1 cellular context compared by ENCODE assay signal in genomic region chr6:34526992-34527728, GRCh38.
TF ChIP-seq lines count a peak whose summit lies in the region.

No MANE protein-coding gene starts in this region.

TF ChIP-seq in HepG2, 621 proteins besides CTCF, POLR2A, EP300 and RAD21 (continued from another document and continues in another):
- no peak; the same call in 1 of the 2 replicates for TF ChIP-seq SNAPC4 (CRISPR knock-in tag; IDR thresholded peaks at IDR 0.05)
- no peak for TF ChIP-seq AHDC1 (CRISPR knock-in tag; IDR thresholded peaks at IDR 0.05; ENCODE audit: borderline replicate concordance)
- TF ChIP-seq KMT2A (CRISPR knock-in tag; IDR thresholded peaks at IDR 0.05): peak; percentile 42; the same call in 1 of the 2 replicates
- no peak for TF ChIP-seq ZNF639 (CRISPR knock-in tag; conservative IDR thresholded peaks at IDR 0.05)
- no peak for TF ChIP-seq ZNF20 (CRISPR knock-in tag; IDR thresholded peaks at IDR 0.05)
- no peak for TF ChIP-seq ZNF883 (CRISPR knock-in tag; IDR thresholded peaks at IDR 0.05; ENCODE audit: not compliant biosample characterization)
- TF ChIP-seq REST (IDR thresholded peaks at IDR 0.05; ENCODE audit: borderline replicate concordance in 1 of 2, low read depth in 1 of 2, low read length in 2 of 2): no peak
- TF ChIP-seq HOMEZ (CRISPR knock-in tag; IDR thresholded peaks at IDR 0.05; ENCODE audit: low read depth): no peak
- TF ChIP-seq HNRNPK (IDR thresholded peaks at IDR 0.05; ENCODE audit: low read depth, low read length, poor library complexity, severe bottlenecking): peak; percentile 82
- TF ChIP-seq KLF9 (CRISPR knock-in tag; IDR thresholded peaks at IDR 0.05; ENCODE audit: low read depth): no peak
- TF ChIP-seq TEF (CRISPR knock-in tag; IDR thresholded peaks at IDR 0.05): no peak
- no peak for TF ChIP-seq ZNF253 (CRISPR knock-in tag; IDR thresholded peaks at IDR 0.05; ENCODE audit: borderline replicate concordance)
- no peak for TF ChIP-seq PPARG (CRISPR knock-in tag; conservative IDR thresholded peaks at IDR 0.05)
- TF ChIP-seq KDM5A (IDR thresholded peaks at IDR 0.05; ENCODE audit: borderline replicate concordance, low read length): no peak
- no peak for TF ChIP-seq ZNF816 (CRISPR knock-in tag; IDR thresholded peaks at IDR 0.05; ENCODE audit: borderline replicate concordance)
- no peak for TF ChIP-seq ZNF484 (CRISPR knock-in tag; IDR thresholded peaks at IDR 0.05; ENCODE audit: borderline replicate concordance, low read depth)
- TF ChIP-seq ZSCAN21 (CRISPR knock-in tag; IDR thresholded peaks at IDR 0.05; ENCODE audit: borderline replicate concordance): peak; percentile 72; the same call in 1 of the 2 replicates
- no peak for TF ChIP-seq ATAD3A (CRISPR knock-in tag; IDR thresholded peaks at IDR 0.05)
- TF ChIP-seq ZNF33A (CRISPR knock-in tag; IDR thresholded peaks at IDR 0.05; ENCODE audit: borderline replicate concordance): no peak
- TF ChIP-seq ZC3H4 (CRISPR knock-in tag; IDR thresholded peaks at IDR 0.05; ENCODE audit: borderline replicate concordance): no peak
- peak; percentile 70; the same call in 1 of the 2 replicates for TF ChIP-seq ZMYM4 (CRISPR knock-in tag; IDR thresholded peaks at IDR 0.05)
- TF ChIP-seq ZNF670 (CRISPR knock-in tag; IDR thresholded peaks at IDR 0.05; ENCODE audit: borderline replicate concordance): no peak
- TF ChIP-seq ZFP82 (CRISPR knock-in tag; IDR thresholded peaks at IDR 0.05; ENCODE audit: borderline replicate concordance): no peak
- TF ChIP-seq MYC (CRISPR knock-in tag; IDR thresholded peaks at IDR 0.05; ENCODE audit: borderline replicate concordance): no peak
- no peak for TF ChIP-seq ZNF33B (CRISPR knock-in tag; IDR thresholded peaks at IDR 0.05)
- no peak for TF ChIP-seq GMEB2 (CRISPR knock-in tag; IDR thresholded peaks at IDR 0.05; ENCODE audit: low read depth)
- no peak for TF ChIP-seq USF2 (IDR thresholded peaks at IDR 0.05; ENCODE audit: low read depth, low read length)
- no peak for TF ChIP-seq USF2 (CRISPR knock-in tag; IDR thresholded peaks at IDR 0.05; ENCODE audit: borderline replicate concordance)
- TF ChIP-seq HOXA5 (CRISPR knock-in tag; IDR thresholded peaks at IDR 0.05): no peak
- TF ChIP-seq ZNF557 (CRISPR knock-in tag; IDR thresholded peaks at IDR 0.05): peak; percentile 66; the same call in 1 of the 2 replicates
- no peak for TF ChIP-seq ZNF354B (CRISPR knock-in tag; IDR thresholded peaks at IDR 0.05)
- peak; percentile 79 for TF ChIP-seq KDM3A (CRISPR knock-in tag; IDR thresholded peaks at IDR 0.05; ENCODE audit: low read depth)
- no peak for TF ChIP-seq SMARCC2 (IDR thresholded peaks at IDR 0.05)
- no peak for TF ChIP-seq ZNF569 (CRISPR knock-in tag; IDR thresholded peaks at IDR 0.05; ENCODE audit: borderline replicate concordance)
